ENCODE assay signal across 1 cellular context in genomic region chr14:75658957-75659356, GRCh38.
TF ChIP-seq lines count a peak whose summit lies in the region.

No MANE protein-coding gene starts in this region.

TF ChIP-seq in neural cell, 6 proteins besides CTCF, POLR2A, EP300 and RAD21:
- TF ChIP-seq TAF1 (IDR thresholded peaks at IDR 0.05; ENCODE audit: low read depth) (no peak), SMC3 (conservative IDR thresholded peaks at IDR 0.05; ENCODE audit: poor library complexity) (no peak), POLR2AphosphoS5 (IDR thresholded peaks at IDR 0.05) (no peak), EZH2 (IDR thresholded peaks at IDR 0.05; ENCODE audit: borderline replicate concordance, insufficient read depth, low read length, poor library complexity, severe bottlenecking) (no peak), REST (IDR thresholded peaks at IDR 0.05; ENCODE audit: borderline replicate concordance) (no peak), MXI1 (conservative IDR thresholded peaks at IDR 0.05; ENCODE audit: poor library complexity, severe bottlenecking) (no peak)
